ENCODE assay signal across 8 cellular contexts in the genomic region with DNA sequence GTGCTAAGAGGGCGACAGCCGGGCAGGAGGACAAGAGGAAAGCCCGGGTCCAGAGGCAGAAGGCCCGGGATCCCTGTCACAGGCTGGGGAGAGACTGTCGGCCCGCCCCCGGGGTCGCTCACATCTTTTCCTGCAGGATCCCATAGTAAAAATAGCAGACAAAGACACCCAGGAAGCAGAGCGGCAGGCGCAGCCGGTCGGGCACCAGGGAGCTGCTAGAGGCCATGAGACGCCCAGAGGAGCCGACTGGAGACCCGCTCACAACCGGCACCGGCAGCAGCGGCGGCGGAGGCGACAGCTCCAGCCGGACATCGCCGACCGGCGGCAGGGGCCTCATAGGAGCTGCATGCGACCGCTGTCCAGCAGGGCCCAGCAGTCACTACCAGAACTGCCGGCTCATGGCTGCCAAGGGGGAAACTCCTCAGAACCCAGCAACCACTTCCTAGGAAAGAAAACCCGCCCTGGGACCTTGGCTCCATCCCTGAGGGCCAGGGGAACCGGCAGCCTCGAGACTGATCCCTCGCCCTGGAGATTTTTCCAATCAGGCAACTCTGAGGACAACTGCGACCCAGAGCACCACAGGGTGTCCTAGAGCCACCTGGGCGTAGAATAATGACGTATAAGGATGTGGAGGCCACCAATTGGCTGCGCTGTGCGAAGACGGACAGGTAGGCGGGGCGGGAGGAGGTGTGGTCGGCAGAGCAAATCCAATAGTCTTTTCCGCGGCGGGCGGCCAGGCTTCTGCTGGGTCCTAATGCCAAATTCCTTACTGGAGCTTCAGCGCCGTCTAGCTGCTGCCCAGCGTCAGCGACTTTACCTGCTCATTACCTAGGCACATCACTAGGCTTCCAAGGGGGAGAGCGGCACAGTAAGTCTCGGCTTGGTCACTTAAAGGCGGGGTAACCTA. TPM values are rescaled to one million over a fixed set of nuclear protein-coding genes. Genes with fewer than 3 reads are reported as not detected.
DNase-seq lines count a peak whose midpoint lies in the region; ATAC-seq and TF ChIP-seq lines count a peak whose summit lies in the region.

Gene SLC35B1 (minus strand): TSS at position 357 of the 907 bp plus-strand sequence. CDS start 131 bp downstream, at position 226.

- DNase-seq in AG04450 (ENCODE audit: low read depth, low spot score): peak; percentile 97
- peak; percentile 98 for DNase-seq in NCI-H2227 (lab: John Stamatoyannopoulos, UW; ENCODE audit: unreplicated experiment)
- peak; percentile 99 to 100 for DNase-seq in cardiac fibroblast (ENCODE audit: low read depth in 2 of 2)
- peak; percentile 100 for DNase-seq in iPS-NIHi7 (ENCODE audit: extremely low spot score)
- DNase-seq in spleen: peak; percentile 99

- TF ChIP-seq CTCF in AG04450 (IDR thresholded peaks at IDR 0.05; ENCODE audit: low read depth, low read length): peak; percentile 94
- peak; percentile 78 for TF ChIP-seq CTCF in WI38 (IDR thresholded peaks at IDR 0.05; ENCODE audit: low read depth, low read length)
- peak; percentile 94 for TF ChIP-seq CTCF in cardiac fibroblast (IDR thresholded peaks at IDR 0.05; ENCODE audit: low read depth, low read length)
- peak; percentile 45 to 90 (median 75) for TF ChIP-seq CTCF in spleen (IDR thresholded peaks at IDR 0.05 in 8 of 11, conservative IDR thresholded peaks at IDR 0.05 in 3 of 11)

- H3K27ac ChIP-seq in AG04450 (ENCODE audit: low read depth, low read length) (peak within 1 kb of the TSS; percentile 92), spleen (peak within 1 kb of the TSS; percentile 90 to 98 (median 94))

- peaks cover 7 to 74% (median 58%) of the 10 kb centered on the region in 6 donors for H3K36me3 ChIP-seq in spleen

- no peaks in the 10 kb centered on the region for H3K27me3 ChIP-seq in AG04450 (ENCODE audit: control insufficient read depth, insufficient read depth, low read length)
- H3K27me3 ChIP-seq in spleen (replicated peaks in 1 of 7): no peaks in the 10 kb centered on the region

- POLR2A ChIA-PET in AG04450 (lab: Yijun Ruan, JAX): interaction anchor here (0.5 to 1.4 kb wide), 8 partner anchors 10 to 423 kb away, joined by 3 to 10 read pairs (median 4); partner anchors contain the start of genes FAM117A and KAT7

- CTCF ChIA-PET in AG04450 (lab: Charles Lee): interaction anchor here (0.5 to 2.6 kb wide), 21 partner anchors 8 to 1713 kb away, joined by 3 to 11 read pairs (median 5); no protein-coding TSS in a partner anchor

- peak in 2 of 3 donors; percentile 5 to 91 for TF ChIP-seq POLR2A in spleen (IDR thresholded peaks at IDR 0.05)

- intact Hi-C loops in spleen (cut with DNase I; ENCODE audit: low total_unique reads): loop anchor here (5.0 to 10.0 kb wide), 2 partner anchors 74 to 147 kb away; no protein-coding TSS in a partner anchor

- peak; percentile 92 for ATAC-seq in GM18870 (IDR thresholded peaks at IDR 0.05; ENCODE audit: unreplicated experiment)
- ATAC-seq in HG03139 (IDR thresholded peaks at IDR 0.05; ENCODE audit: unreplicated experiment): peak; percentile 91

- 1 to 2% (median 2%) methylated on average over 43 to 53 of the region's 53 CpGs for WGBS in spleen, 5 donors

- H3K4me1 ChIP-seq in spleen: peaks cover 14 to 83% (median 40%) of the 10 kb centered on the region in 6 donors

- no peaks in the 10 kb centered on the region; the same call in 1 of the 2 replicates for H3K9me3 ChIP-seq in AG04450 (ENCODE audit: control insufficient read depth, insufficient read depth, low read length)
- H3K9me3 ChIP-seq in spleen: no peaks in the 10 kb centered on the region

- peak within 1 kb of the TSS; percentile 95 for H3K4me3 ChIP-seq in AG04450 (ENCODE audit: low read depth, low read length)
- H3K4me3 ChIP-seq in WI38 (ENCODE audit: low read depth, low read length): peak within 1 kb of the TSS; percentile 98
- peak within 1 kb of the TSS; percentile 90 to 94 for H3K4me3 ChIP-seq in cardiac fibroblast (replicated peaks in 1 of 2; ENCODE audit: low read depth in 2 of 2, low read length in 2 of 2)
- H3K4me3 ChIP-seq in spleen: peak within 1 kb of the TSS; percentile 82 to 100 (median 95)

RNA-seq across cellular contexts. Expression of gene SLC35B1, which starts in this region (rescaled TPM):
- 99.1 and 109 TPM in 2 replicates for polyA plus RNA-seq in AG04450 (2011; rRNA removed)
- 64.2 and 77.9 TPM in 2 replicates for polyA minus RNA-seq in AG04450 (2011; rRNA and poly(A)+ RNA removed)
- 10 to 100 TPM; 37.0 to 69.9 (median 48.5) TPM for total RNA-seq in spleen
- polyA plus RNA-seq in spleen: 10 to 100 TPM; 23.7 to 42.0 (median 37.5) TPM

Comparison
In these comparisons a context has a peak if more than half of its experiments do, and no peak if none do; other contexts are left out.
1. Peak in every context shown above with its lines: DNase-seq, ATAC-seq, H3K4me3 ChIP-seq and H3K27ac ChIP-seq.